Comparison of ENCODE assay signal across 20 cellular contexts in the genomic region with DNA sequence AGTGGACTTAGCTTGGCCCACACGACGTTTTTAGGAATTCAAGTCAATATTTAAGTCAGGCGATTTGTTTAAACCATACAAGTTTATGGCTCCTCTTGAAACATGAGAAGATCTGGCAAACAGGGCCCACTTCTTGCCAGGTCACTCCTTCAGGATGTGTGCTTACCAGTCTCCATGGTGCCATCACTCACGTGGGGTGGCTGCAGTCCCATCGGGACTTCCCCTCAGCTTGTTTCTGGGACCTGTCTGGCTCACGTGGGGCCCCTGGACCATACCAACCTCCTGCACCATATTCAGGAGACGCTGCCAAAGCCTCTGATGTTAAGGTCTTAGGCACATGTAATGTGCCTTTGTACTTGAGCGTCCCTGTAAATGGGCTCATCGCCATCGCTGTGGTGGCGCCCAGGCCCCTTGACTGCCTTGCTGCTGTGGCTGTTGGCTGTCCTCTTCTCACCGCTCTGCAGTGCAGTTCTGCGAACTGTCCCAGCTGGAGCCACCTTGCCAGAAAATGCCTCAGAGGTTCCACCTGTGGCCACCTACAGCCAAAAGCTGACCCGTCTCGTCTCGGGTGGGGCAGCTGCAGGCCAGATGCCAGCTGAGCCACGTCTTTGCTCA.
"Had no signal": no experiment of that assay in that cellular context is flagged by ENCODE, and none has a peak within 500 bp of the region (broad histone marks: within the 10 kb centered on the region; RNA-seq: fewer than 3 reads in every experiment).

No MANE protein-coding gene starts in this region.

- H3K27ac Mint-ChIP-seq: activated naive CD8-positive, alpha-beta T cell treated with anti-CD3 and anti-CD28 coated beads, Interleukin-2, amount 50 U/mL, for 24 hours; progenitor cell of endocrine pancreas had no signal

- H3K9me3 Mint-ChIP-seq: activated naive CD8-positive, alpha-beta T cell treated with anti-CD3 and anti-CD28 coated beads, Interleukin-2, amount 50 U/mL, for 24 hours; nephron had no signal

- H3K27me3 ChIP-seq: ascending aorta, left lung, upper lobe of right lung had no signal

- H3K4me1 ChIP-seq: ascending aorta, upper lobe of right lung had no signal

- H3K4me3 ChIP-seq: ascending aorta, left lung, thoracic aorta, upper lobe of right lung had no signal

- ATAC-seq: activated naive CD8-positive, alpha-beta T cell treated with anti-CD3 and anti-CD28 coated beads, Interleukin-2, amount 50 U/mL, for 24 hours; esophagus mucosa; left lung; sciatic nerve; upper lobe of right lung had no signal

- H3K4me3 Mint-ChIP-seq: activated naive CD8-positive, alpha-beta T cell treated with anti-CD3 and anti-CD28 coated beads, Interleukin-2, amount 50 U/mL, for 24 hours; nephron had no signal

- H3K27ac ChIP-seq: ascending aorta, left lung, thoracic aorta, upper lobe of right lung had no signal

- H3K36me3 ChIP-seq: thoracic aorta had no signal

- DNase-seq: activated CD4-positive, CD25-positive, alpha-beta regulatory T cell treated with anti-CD3 and anti-CD28 coated beads, Interleukin-2, amount 50 U/mL, for 72 hours; activated naive CD4-positive, alpha-beta T cell; activated naive CD8-positive, alpha-beta T cell treated with anti-CD3 and anti-CD28 coated beads, Interleukin-2, amount 50 U/mL, for 24 hours; activated T-cell treated with anti-CD3 and anti-CD28 coated beads for 4 hours; hippocampal formation; left lung; mesenchymal stem cell; occipital lobe; stimulated activated CD4-positive, alpha-beta T cell treated with anti-CD3 and anti-CD28 coated beads, Interleukin-12 subunit alpha, Interleukin-12 subunit beta, amount 100 ng/mL, for 4 hours; stimulated activated CD4-positive, alpha-beta T cell treated with anti-CD3 and anti-CD28 coated beads, Interleukin-2, amount 100 ng/mL, for 24 hours; T-helper 1 cell; T1000; upper lobe of right lung had no signal

- H3K27me3 Mint-ChIP-seq: activated naive CD8-positive, alpha-beta T cell treated with anti-CD3 and anti-CD28 coated beads, Interleukin-2, amount 50 U/mL, for 24 hours; progenitor cell of endocrine pancreas had no signal

- H3K4me1 Mint-ChIP-seq: nephron had no signal

- H3K9me3 ChIP-seq: ascending aorta, left lung, thoracic aorta, upper lobe of right lung had no signal

- FAIRE-seq: keratinocyte had no signal
